ENCODE assay signal across 9 cellular contexts in genomic region chr21:41369915-41370839, GRCh38. TPM values are rescaled to one million over a fixed set of nuclear protein-coding genes. Genes with fewer than 3 reads are reported as not detected.
DNase-seq lines count a peak whose midpoint lies in the region; ATAC-seq and TF ChIP-seq lines count a peak whose summit lies in the region.
"Had no signal": no experiment of that assay in that cellular context is flagged by ENCODE, and none has a peak within 500 bp of the region (broad histone marks: within the 10 kb centered on the region; RNA-seq: fewer than 3 reads in every experiment).

No MANE protein-coding gene starts in this region.

- peak overlapping the region; percentile 86 for H3K27ac Mint-ChIP-seq in T-helper 2 cell treated with Interferon-gamma antibody and Interleukin-4, amounts not matched to agents 5 μg/mL and 100 μg/mL, for 36 hours
- peak overlapping the region; percentile 76 for H3K27ac Mint-ChIP-seq in stimulated activated memory B cell treated with anti-CD40 and anti-IgM and Interleukin-4, amounts not matched to agents 10 μg/mL and 1 μg/mL and 100 μg/mL, for 72 hours

- H3K27me3 Mint-ChIP-seq in T-helper 2 cell treated with Interferon-gamma antibody and Interleukin-4, amounts not matched to agents 5 μg/mL and 100 μg/mL, for 36 hours (ENCODE audit: low read depth): peaks cover 2% of the 10 kb centered on the region
- no peaks in the 10 kb centered on the region for H3K27me3 Mint-ChIP-seq in stimulated activated memory B cell treated with anti-CD40 and anti-IgM and Interleukin-4, amounts not matched to agents 10 μg/mL and 1 μg/mL and 100 μg/mL, for 72 hours

- 67 to 86% (median 78%) methylated on average over 29 to 30 of the region's 30 CpGs for WGBS in heart left ventricle, 4 donors

- no peaks in the 10 kb centered on the region for H3K9me3 ChIP-seq in heart left ventricle

- peaks cover 0 to 20% (median 0%) of the 10 kb centered on the region in 9 donors for H3K36me3 ChIP-seq in heart left ventricle

- TF ChIP-seq POLR2A in heart left ventricle (IDR thresholded peaks at IDR 0.05): no peak

- no peak for DNase-seq in T-helper 2 cell treated with Interferon-gamma antibody and Interleukin-4, amounts not matched to agents 5 μg/mL and 100 μg/mL, for 36 hours (ENCODE audit: low spot score)
- peak in 1 of 5 donors; percentile 69 for DNase-seq in heart left ventricle
- DNase-seq in NCI-H82 treated with DMSO at 0.1 percent for 48 hours (lab: John Stamatoyannopoulos, UW; ENCODE audit: unreplicated experiment): no peak
- DNase-seq in foreskin fibroblast: no peak

- peaks cover 25% of the 10 kb centered on the region for H3K4me1 Mint-ChIP-seq in T-helper 2 cell treated with Interferon-gamma antibody and Interleukin-4, amounts not matched to agents 5 μg/mL and 100 μg/mL, for 36 hours (ENCODE audit: low read depth)
- H3K4me1 Mint-ChIP-seq in stimulated activated memory B cell treated with anti-CD40 and anti-IgM and Interleukin-4, amounts not matched to agents 10 μg/mL and 1 μg/mL and 100 μg/mL, for 72 hours: peaks cover 61% of the 10 kb centered on the region

- peak overlapping the region; percentile 62 for H3K4me3 Mint-ChIP-seq in T-helper 2 cell treated with Interferon-gamma antibody and Interleukin-4, amounts not matched to agents 5 μg/mL and 100 μg/mL, for 36 hours
- H3K4me3 Mint-ChIP-seq in stimulated activated memory B cell treated with anti-CD40 and anti-IgM and Interleukin-4, amounts not matched to agents 10 μg/mL and 1 μg/mL and 100 μg/mL, for 72 hours: peak overlapping the region; percentile 80

- H3K9me3 Mint-ChIP-seq in T-helper 2 cell treated with Interferon-gamma antibody and Interleukin-4, amounts not matched to agents 5 μg/mL and 100 μg/mL, for 36 hours: no peaks in the 10 kb centered on the region
- H3K9me3 Mint-ChIP-seq in stimulated activated memory B cell treated with anti-CD40 and anti-IgM and Interleukin-4, amounts not matched to agents 10 μg/mL and 1 μg/mL and 100 μg/mL, for 72 hours: no peaks in the 10 kb centered on the region

- peak; percentile 1 for ATAC-seq in GM21381 (IDR thresholded peaks at IDR 0.05; ENCODE audit: unreplicated experiment)
- peak in 3 of 4 donors; percentile 10 to 38 (median 25) for ATAC-seq in heart left ventricle
- ATAC-seq in stimulated activated memory B cell treated with anti-CD40 and anti-IgM and Interleukin-4, amounts not matched to agents 10 μg/mL and 1 μg/mL and 100 μg/mL, for 72 hours: peak; percentile 14
- no peak for ATAC-seq in GM21717 (IDR thresholded peaks at IDR 0.05; ENCODE audit: unreplicated experiment)
- ATAC-seq in GM19351 (IDR thresholded peaks at IDR 0.05; ENCODE audit: unreplicated experiment): no peak

- peaks cover 0 to 10% (median 0%) of the 10 kb centered on the region in 9 donors for H3K27me3 ChIP-seq in heart left ventricle

- H3K27ac ChIP-seq in heart left ventricle: peak overlapping the region in 10 of 12 donors; percentile 31 to 84 (median 66)

- H3K4me3 ChIP-seq in heart left ventricle (peak overlapping the region; percentile 12 to 57 (median 46)), foreskin fibroblast (ENCODE audit: low read depth in 1 of 2, low read length in 2 of 2) (no peak overlapping the region)

- H3K36me3 Mint-ChIP-seq in T-helper 2 cell treated with Interferon-gamma antibody and Interleukin-4, amounts not matched to agents 5 μg/mL and 100 μg/mL, for 36 hours (ENCODE audit: low read depth): peaks cover 6% of the 10 kb centered on the region
- peaks cover 6% of the 10 kb centered on the region for H3K36me3 Mint-ChIP-seq in stimulated activated memory B cell treated with anti-CD40 and anti-IgM and Interleukin-4, amounts not matched to agents 10 μg/mL and 1 μg/mL and 100 μg/mL, for 72 hours
- H3K36me3 Mint-ChIP-seq: brain had no signal

- peaks cover 0 to 60% (median 20%) of the 10 kb centered on the region in 12 donors for H3K4me1 ChIP-seq in heart left ventricle

- intact Hi-C loops in heart left ventricle (cut with DNase I): loop anchor here in 4 of 10 donors (5.0 to 10.0 kb wide), 3 partner anchors 52 to 205 kb away; partner anchors contain the start of gene BACE2 (in 2 of the 4)

- TF ChIP-seq CTCF in heart left ventricle (IDR thresholded peaks at IDR 0.05) (no peak), foreskin fibroblast (IDR thresholded peaks at IDR 0.05; ENCODE audit: low read depth, low read length) (no peak)

RNA-seq across cellular contexts. Expression of gene MX2, which starts 8.3 kb away (rescaled TPM):
- total RNA-seq in heart left ventricle: 10 to 100 TPM in 3 of 9 donors, 1 to 10 TPM in 6; 4.2 to 23.3 (median 6.0) TPM
- 1 to 10 TPM; 3.2 to 5.3 TPM for polyA plus RNA-seq in heart left ventricle

RNA-seq across cellular contexts. Expression of gene FAM3B, which starts 53.6 kb away (rescaled TPM):
- under 1 TPM in 1 of 9 donors, not detected in 8; 0.54 TPM for total RNA-seq in heart left ventricle
- under 1 TPM in 1 of 2 donors, not detected in 1; 0.10 TPM for polyA plus RNA-seq in heart left ventricle

RNA-seq across cellular contexts. Expression of gene MX1, which starts 55.9 kb away (rescaled TPM):
- 10 to 100 TPM in 8 of 9 donors, 1 to 10 TPM in 1; 6.3 to 53.9 (median 17.2) TPM for total RNA-seq in heart left ventricle
- polyA plus RNA-seq in heart left ventricle: 1 to 10 TPM; 6.2 to 9.5 TPM

Comparison
In these comparisons a context has a peak if more than half of its experiments do, and no peak if none do; other contexts are left out.
1. ATAC-seq: peak in GM21381 (single experiment), heart left ventricle (3 of 4) and stimulated activated memory B cell treated with anti-CD40 and anti-IgM and Interleukin-4, amounts not matched to agents 10 μg/mL and 1 μg/mL and 100 μg/mL, for 72 hours (single experiment); none in GM21717 (single experiment) and GM19351 (single experiment).
2. H3K4me3 ChIP-seq: peak in heart left ventricle (12 of 12); none in foreskin fibroblast (0 of 2).